ENCODE assay signal across 12 cellular contexts in the genomic region with DNA sequence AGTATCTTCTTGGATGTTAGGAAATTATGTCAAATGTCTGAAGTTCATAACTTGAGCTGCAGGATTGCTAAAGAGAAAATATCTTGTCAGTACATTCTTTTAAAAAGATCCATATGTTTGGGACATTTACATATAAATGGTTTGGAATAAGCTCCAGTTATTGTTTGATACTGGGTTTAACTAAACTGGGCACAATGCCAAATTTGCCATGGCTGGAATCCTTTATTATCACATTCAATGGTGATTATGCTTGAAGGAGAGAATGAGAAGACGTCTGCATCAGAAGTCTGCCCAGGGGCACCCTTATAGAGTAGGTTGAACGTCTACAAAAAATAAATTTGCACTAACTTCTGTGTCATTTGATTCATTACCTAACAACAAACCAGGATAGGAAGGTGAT.
"Had no signal": no experiment of that assay in that cellular context is flagged by ENCODE, and none has a peak within 500 bp of the region (broad histone marks: within the 10 kb centered on the region; RNA-seq: fewer than 3 reads in every experiment).

No MANE protein-coding gene starts in this region.

- H3K4me3 Mint-ChIP-seq: activated naive CD8-positive, alpha-beta T cell treated with anti-CD3 and anti-CD28 coated beads for 36 hours; activated T-helper 1 cell treated with anti-CD3 and anti-CD28 coated beads, Interleukin-12 subunit alpha, Interleukin-12 subunit beta, Interleukin-2, Interleukin-4 antibody, amounts not matched to agents 30 ng/mL and 10 ng/mL and 1 ng/mL, durations not matched to agents 14 hours and 24 hours and 36 hours; brain; central memory CD8-positive, alpha-beta T cell; natural killer cell had no signal

- H3K4me1 Mint-ChIP-seq: activated naive CD8-positive, alpha-beta T cell treated with anti-CD3 and anti-CD28 coated beads for 36 hours; central memory CD8-positive, alpha-beta T cell; natural killer cell had no signal

- H3K9me3 Mint-ChIP-seq: brain had no signal

- H3K27me3 Mint-ChIP-seq: activated naive CD8-positive, alpha-beta T cell treated with anti-CD3 and anti-CD28 coated beads for 36 hours; brain; central memory CD8-positive, alpha-beta T cell had no signal

- H3K27ac Mint-ChIP-seq: activated naive CD8-positive, alpha-beta T cell treated with anti-CD3 and anti-CD28 coated beads for 36 hours; activated T-helper 1 cell treated with anti-CD3 and anti-CD28 coated beads, Interleukin-12 subunit alpha, Interleukin-12 subunit beta, Interleukin-2, Interleukin-4 antibody, amounts not matched to agents 30 ng/mL and 10 ng/mL and 1 ng/mL, durations not matched to agents 14 hours and 24 hours and 36 hours; brain; natural killer cell had no signal

- H3K36me3 Mint-ChIP-seq: activated naive CD8-positive, alpha-beta T cell treated with anti-CD3 and anti-CD28 coated beads for 36 hours; brain; natural killer cell had no signal

- DNase-seq: activated CD4-positive, alpha-beta T cell treated with anti-CD3 and anti-CD28 coated beads, Interleukin-2, amount 50 U/mL, for 1 hour; activated naive CD8-positive, alpha-beta T cell treated with anti-CD3 and anti-CD28 coated beads for 36 hours; amygdala; kidney glomerular epithelial cell; mesendoderm; natural killer cell; stimulated activated CD4-positive, alpha-beta T cell treated with anti-CD3 and anti-CD28 coated beads, Interleukin-1b, Interleukin-23, amount 100 ng/mL, for 48 hours; tibial artery; uterus had no signal
